Comparison of ENCODE assay signal across 8 cellular contexts in genomic region chr7:44748948-44749731, GRCh38. TPM values are rescaled to one million over a fixed set of nuclear protein-coding genes. Genes with fewer than 3 reads are reported as not detected.
DNase-seq lines count a peak whose midpoint lies in the region; ATAC-seq and TF ChIP-seq lines count a peak whose summit lies in the region.

No MANE protein-coding gene starts in this region.

- CTCF ChIA-PET in A673 (lab: Charles Lee): no interaction called here

- no peaks in the 10 kb centered on the region for H3K27me3 Mint-ChIP-seq in progenitor cell of endocrine pancreas

- POLR2A ChIA-PET in A673 (lab: Charles Lee; ENCODE audit: low non-redundant PET): interaction anchor here (0.5 kb wide), 1 partner anchor 48 kb away, joined by 6 read pairs; no protein-coding TSS in a partner anchor

- BruUV-seq in A673 (replicated peaks; lab: Mats Ljungman, UMichigan): no TSS peak

- peak overlapping the region; percentile 77 for H3K27ac ChIP-seq in A673 (ENCODE audit: low read depth, low read length, poor library complexity, severe bottlenecking)

- TF ChIP-seq POLR2A in erythroblast (IDR thresholded peaks at IDR 0.05; ENCODE audit: low read length): no peak

- H3K9me3 ChIP-seq in A673 (ENCODE audit: low read depth, low read length, poor library complexity, severe bottlenecking): no peaks in the 10 kb centered on the region

- no peaks in the 10 kb centered on the region for H3K9me3 Mint-ChIP-seq in progenitor cell of endocrine pancreas (ENCODE audit: low read depth)

- no peak for DNase-seq in A673 (ENCODE audit: low spot score)
- peak; percentile 42 to 60 for DNase-seq in erythroblast (lab: John Stamatoyannopoulos, UW)
- no peak for DNase-seq in progenitor cell of endocrine pancreas (ENCODE audit: low spot score, unreplicated experiment)
- no peak for DNase-seq in islet precursor cell
- DNase-seq in Kasumi-1 (lab: John Stamatoyannopoulos, UW): no peak

- H3K27me3 ChIP-seq in A673 (replicated peaks; ENCODE audit: insufficient read depth, low read depth, low read length, poor library complexity): no peaks in the 10 kb centered on the region

- H3K4me3 ChIP-seq in A673 (ENCODE audit: low read depth, low read length, poor library complexity, severe bottlenecking) (peak overlapping the region; percentile 83), GM12875 (ENCODE audit: low read depth, low read length) (peak overlapping the region; percentile 95)

- H3K4me3 Mint-ChIP-seq in progenitor cell of endocrine pancreas (ENCODE audit: low read depth): peak overlapping the region; percentile 81

- H3K4me1 Mint-ChIP-seq in progenitor cell of endocrine pancreas (ENCODE audit: low read depth): peaks cover 21% of the 10 kb centered on the region

- ATAC-seq in HG02970 (IDR thresholded peaks at IDR 0.05; ENCODE audit: low FRiP score, unreplicated experiment) (peak; percentile 12), SK-N-SH treated with all-trans-retinoic acid at 6 μM for 48 hours (no peak)

- peaks cover 13% of the 10 kb centered on the region for H3K4me1 ChIP-seq in A673 (ENCODE audit: insufficient read depth, low read length, poor library complexity, severe bottlenecking)

- H3K27ac Mint-ChIP-seq in progenitor cell of endocrine pancreas: peak overlapping the region; percentile 70

- peaks cover 4% of the 10 kb centered on the region for H3K36me3 Mint-ChIP-seq in progenitor cell of endocrine pancreas (ENCODE audit: insufficient read depth)

- no peak for TF ChIP-seq CTCF in A673 (conservative IDR thresholded peaks at IDR 0.05; ENCODE audit: low read depth, low read length)
- TF ChIP-seq CTCF in GM12875 (IDR thresholded peaks at IDR 0.05; ENCODE audit: borderline replicate concordance, insufficient read depth, low read depth, low read length): no peak
- no peak for TF ChIP-seq CTCF in progenitor cell of endocrine pancreas (IDR thresholded peaks at IDR 0.05; ENCODE audit: unreplicated experiment)

- intact Hi-C loops in A673 (cut with micrococcal nuclease; ENCODE audit: unreplicated experiment): loop anchor here (1.0 kb wide), 2 partner anchors 47 to 143 kb away; partner anchors contain the start of genes OGDH and PPIA

- H3K36me3 ChIP-seq in A673 (ENCODE audit: insufficient read depth, low read length, poor library complexity, severe bottlenecking): peaks cover 10% of the 10 kb centered on the region

TF ChIP-seq in SK-N-SH treated with all-trans-retinoic acid at 6 μM for 48 hours, 23 proteins besides CTCF, POLR2A, EP300 and RAD21:
- 0 out of 2 replicates have a peak, but pooled peaks have one; percentile 12 for TF ChIP-seq ZNF565 (CRISPR knock-in tag; conservative IDR thresholded peaks at IDR 0.05; ENCODE audit: low read depth)
- no peak for TF ChIP-seq BACH2 (CRISPR knock-in tag; IDR thresholded peaks at IDR 0.05; ENCODE audit: borderline replicate concordance)
- peak; percentile 48; the same call in 1 of the 2 replicates for TF ChIP-seq SNAI2 (CRISPR knock-in tag; IDR thresholded peaks at IDR 0.05)

RNA-seq across cellular contexts. Expression of gene ZMIZ2, which starts 0.5 kb away (rescaled TPM):
- total RNA-seq in A673 (2021): 108 and 114 TPM in 2 replicates
- 217 and 222 TPM in 2 replicates for total RNA-seq in progenitor cell of endocrine pancreas

RNA-seq across cellular contexts. Expression of gene PPIA, which starts 47.3 kb away (rescaled TPM):
- 2,816 and 3,047 TPM in 2 replicates for total RNA-seq in A673 (2021)
- total RNA-seq in progenitor cell of endocrine pancreas: 1,323 and 1,353 TPM in 2 replicates

Comparison
In these comparisons a context has a peak if more than half of its experiments do, and no peak if none do; other contexts are left out.
1. DNase-seq: peak in erythroblast (2 of 2); none in A673 (single experiment), progenitor cell of endocrine pancreas (single experiment), islet precursor cell (single experiment) and Kasumi-1 (0 of 2).